Comparison of ENCODE assay signal across 8 cellular contexts in the genomic region with DNA sequence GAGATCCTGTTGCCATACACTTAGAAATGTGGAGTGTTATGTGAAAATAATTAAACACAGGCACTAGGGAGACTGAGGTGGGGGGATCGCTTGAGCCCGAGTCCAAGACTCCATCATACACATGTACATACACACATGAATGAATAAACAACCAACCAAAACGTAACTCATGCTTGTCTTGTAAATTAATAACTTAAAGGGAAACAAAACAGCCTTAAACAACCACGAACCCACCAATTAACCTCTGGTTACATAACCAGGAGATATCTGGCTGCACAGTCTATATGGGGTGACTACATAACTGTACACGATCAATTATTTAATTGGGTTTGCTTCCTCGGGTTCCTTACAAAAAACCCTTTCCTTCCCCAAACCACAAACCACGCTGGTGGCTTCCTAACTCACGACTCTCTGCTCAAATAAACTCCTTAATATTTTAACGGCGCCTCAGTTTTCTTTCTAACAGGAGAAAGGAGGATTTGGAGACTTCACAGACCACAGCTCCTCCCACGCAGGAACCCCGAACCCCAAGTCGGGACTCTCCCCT. TPM values are rescaled to one million over a fixed set of nuclear protein-coding genes. Genes with fewer than 3 reads are reported as not detected.
DNase-seq lines count a peak whose midpoint lies in the region; ATAC-seq, FAIRE-seq and TF ChIP-seq lines count a peak whose summit lies in the region.

No MANE protein-coding gene starts in this region.

- H3K27ac Mint-ChIP-seq in activated T-cell treated with anti-CD3 and anti-CD28 coated beads, Interleukin-2, amount 50 U/mL, for 72 hours, result peak overlapping the region; percentile 59
- peak overlapping the region; percentile 91 for H3K27ac Mint-ChIP-seq in stimulated activated effector memory CD8-positive, alpha-beta T cell treated with anti-CD3 and anti-CD28 coated beads, Interleukin-12 subunit alpha, Interleukin-12 subunit beta, amount 100 ng/mL, for 72 hours

- ATAC-seq in HG03342 (IDR thresholded peaks at IDR 0.05; ENCODE audit: unreplicated experiment), result peak; percentile 20
- ATAC-seq in activated T-cell treated with anti-CD3 and anti-CD28 coated beads, Interleukin-2, amount 50 U/mL, for 72 hours (replicated peaks in 1 of 2), result no peak
- no peak for ATAC-seq in stimulated activated effector memory CD8-positive, alpha-beta T cell treated with anti-CD3 and anti-CD28 coated beads, Interleukin-12 subunit alpha, Interleukin-12 subunit beta, amount 100 ng/mL, for 72 hours

- no peak for TF ChIP-seq POLR2A in H54 (IDR thresholded peaks at IDR 0.05; ENCODE audit: low read depth, low read length)

- H3K4me1 Mint-ChIP-seq in activated T-cell treated with anti-CD3 and anti-CD28 coated beads, Interleukin-2, amount 50 U/mL, for 72 hours (ENCODE audit: low read depth), result peaks cover 27% of the 10 kb centered on the region
- peaks cover 39% of the 10 kb centered on the region for H3K4me1 Mint-ChIP-seq in stimulated activated effector memory CD8-positive, alpha-beta T cell treated with anti-CD3 and anti-CD28 coated beads, Interleukin-12 subunit alpha, Interleukin-12 subunit beta, amount 100 ng/mL, for 72 hours

- FAIRE-seq in H54 (lab: Jason Lieb, UNC), result no peak

- DNase-seq in SKM-1 treated with dmso at 0.1 percent for 144 hours (lab: John Stamatoyannopoulos, UW; ENCODE audit: unreplicated experiment) (peak; percentile 29), SKM-1 (lab: John Stamatoyannopoulos, UW; ENCODE audit: unreplicated experiment) (no peak), H54 (ENCODE audit: insufficient read length, low spot score) (no peak), amygdala (lab: John Stamatoyannopoulos, UW) (no peak)
- DNase-seq in activated T-cell treated with anti-CD3 and anti-CD28 coated beads, Interleukin-2, amount 50 U/mL, for 72 hours, result no peak
- no peak for DNase-seq in stimulated activated effector memory CD8-positive, alpha-beta T cell treated with anti-CD3 and anti-CD28 coated beads, Interleukin-12 subunit alpha, Interleukin-12 subunit beta, amount 100 ng/mL, for 72 hours (ENCODE audit: low spot score in 2 of 2)

- H3K4me3 ChIP-seq in iPS-11a (ENCODE audit: low read depth, low read length), result peak overlapping the region; percentile 86

- peaks cover 6 to 13% of the 10 kb centered on the region in 2 donors for H3K36me3 Mint-ChIP-seq in activated T-cell treated with anti-CD3 and anti-CD28 coated beads, Interleukin-2, amount 50 U/mL, for 72 hours (ENCODE audit: insufficient read depth in 2 of 2)
- H3K36me3 Mint-ChIP-seq in stimulated activated effector memory CD8-positive, alpha-beta T cell treated with anti-CD3 and anti-CD28 coated beads, Interleukin-12 subunit alpha, Interleukin-12 subunit beta, amount 100 ng/mL, for 72 hours, result no peaks in the 10 kb centered on the region

- peaks cover 1 to 8% of the 10 kb centered on the region in 2 donors for H3K9me3 Mint-ChIP-seq in activated T-cell treated with anti-CD3 and anti-CD28 coated beads, Interleukin-2, amount 50 U/mL, for 72 hours
- no peaks in the 10 kb centered on the region for H3K9me3 Mint-ChIP-seq in stimulated activated effector memory CD8-positive, alpha-beta T cell treated with anti-CD3 and anti-CD28 coated beads, Interleukin-12 subunit alpha, Interleukin-12 subunit beta, amount 100 ng/mL, for 72 hours

- peaks cover 9% of the 10 kb centered on the region for H3K27me3 Mint-ChIP-seq in activated T-cell treated with anti-CD3 and anti-CD28 coated beads, Interleukin-2, amount 50 U/mL, for 72 hours (ENCODE audit: low read depth)

- peak overlapping the region; percentile 92 to 97 for H3K4me3 Mint-ChIP-seq in activated T-cell treated with anti-CD3 and anti-CD28 coated beads, Interleukin-2, amount 50 U/mL, for 72 hours
- peak overlapping the region; percentile 90 for H3K4me3 Mint-ChIP-seq in stimulated activated effector memory CD8-positive, alpha-beta T cell treated with anti-CD3 and anti-CD28 coated beads, Interleukin-12 subunit alpha, Interleukin-12 subunit beta, amount 100 ng/mL, for 72 hours

RNA-seq across cellular contexts. Expression of a gene that starts 0.8 kb away (rescaled TPM):
- 1 to 10 TPM; 4.2 to 4.6 TPM for total RNA-seq in activated T-cell treated with anti-CD3 and anti-CD28 coated beads, Interleukin-2, amount 50 U/mL, for 72 hours

RNA-seq across cellular contexts. Expression of a gene that starts 26.3 kb away (rescaled TPM):
- 10 to 100 TPM in 1 of 2 donors, 1 to 10 TPM in 1; 8.3 to 10.5 TPM for total RNA-seq in activated T-cell treated with anti-CD3 and anti-CD28 coated beads, Interleukin-2, amount 50 U/mL, for 72 hours
